In genomic region chr7:142835487-142835886, GRCh38 we compare ENCODE assay signal across 1 cellular context.
TF ChIP-seq lines count a peak whose summit lies in the region.

No MANE protein-coding gene starts in this region.

TF ChIP-seq in K562, 482 proteins besides CTCF, POLR2A, EP300 and RAD21:
- TF ChIP-seq VEZF1 (CRISPR knock-in tag; IDR thresholded peaks at IDR 0.05) (no peak), MLX (CRISPR knock-in tag; conservative IDR thresholded peaks at IDR 0.05) (no peak), MNT (conservative IDR thresholded peaks at IDR 0.05) (no peak), ZNF766 (CRISPR knock-in tag; conservative IDR thresholded peaks at IDR 0.05) (no peak), PKNOX1 (IDR thresholded peaks at IDR 0.05) (no peak), NFYB (IDR thresholded peaks at IDR 0.05; ENCODE audit: extremely low read depth, insufficient read length) (no peak), ETV5 (CRISPR knock-in tag; IDR thresholded peaks at IDR 0.05; ENCODE audit: low read depth) (no peak), CBX8 (IDR thresholded peaks at IDR 0.05; ENCODE audit: borderline replicate concordance, extremely low read depth, low read depth, low read length, poor library complexity, severe bottlenecking) (no peak), PHTF2 (CRISPR knock-in tag; IDR thresholded peaks at IDR 0.05) (no peak), STAG1 (CRISPR knock-in tag; IDR thresholded peaks at IDR 0.05; ENCODE audit: borderline replicate concordance) (no peak), SRSF7 (optimal IDR thresholded peaks at IDR 0.05; ENCODE audit: low read depth, low read length) (no peak), MTA1 (IDR thresholded peaks at IDR 0.05; ENCODE audit: borderline replicate concordance) (no peak), SAP30 (IDR thresholded peaks at IDR 0.05; ENCODE audit: borderline replicate concordance, insufficient read depth, low read depth, low read length, poor library complexity, severe bottlenecking) (no peak), THAP12 (CRISPR knock-in tag; IDR thresholded peaks at IDR 0.05) (no peak), RBFOX2 (IDR thresholded peaks at IDR 0.05; ENCODE audit: low read depth, low read length) (no peak), SRSF9 (IDR thresholded peaks at IDR 0.05; ENCODE audit: borderline replicate concordance, low read depth, low read length) (no peak), ZKSCAN8 (CRISPR knock-in tag; IDR thresholded peaks at IDR 0.05) (no peak), MGA (IDR thresholded peaks at IDR 0.05) (no peak)
